Comparison of ENCODE assay signal across 8 cellular contexts in genomic region chr1:151059342-151060240, GRCh38. TPM values are rescaled to one million over a fixed set of nuclear protein-coding genes. Genes with fewer than 3 reads are reported as not detected.
DNase-seq lines count a peak whose midpoint lies in the region; ATAC-seq and TF ChIP-seq lines count a peak whose summit lies in the region.

TSS of gene CDC42SE1 (minus strand) at chr1:151059622. CDS start at chr1:151055730, 3,892 bp downstream.

- no peaks in the 10 kb centered on the region for H3K9me3 ChIP-seq in mammary epithelial cell (replicated peaks; ENCODE audit: insufficient read depth, low read length)

- H3K4me1 ChIP-seq in mammary epithelial cell (ENCODE audit: insufficient read depth, low read length): peaks cover 37% of the 10 kb centered on the region

- peaks cover 3% of the 10 kb centered on the region for H4K20me1 ChIP-seq in mammary epithelial cell (ENCODE audit: insufficient read depth, low read length)

- TF ChIP-seq CTCF in VCaP (conservative IDR thresholded peaks at IDR 0.05): peak; percentile 88
- peak; percentile 61 to 83 for TF ChIP-seq CTCF in mammary epithelial cell (conservative IDR thresholded peaks at IDR 0.05 in 1 of 2, IDR thresholded peaks at IDR 0.05 in 1 of 2; ENCODE audit: extremely low read depth in 1 of 2, insufficient read depth in 1 of 2, low read depth in 1 of 2, low read length in 2 of 2)

- WGBS in mammary epithelial cell (ENCODE audit: low coverage, missing lambda C conversion rate): 0% methylated on average over 9 of the region's 53 CpGs

- in situ Hi-C loops in mammary epithelial cell (cut with MboI; ENCODE audit: low sequenced_read_pairs in 2 of 2): no loop called here

- H3K27me3 ChIP-seq in mammary epithelial cell (ENCODE audit: insufficient read depth, low read length): no peaks in the 10 kb centered on the region

- peaks cover 22% of the 10 kb centered on the region for H3K36me3 ChIP-seq in mammary epithelial cell (ENCODE audit: insufficient read depth, low read length)

- ATAC-seq in GM18517 (IDR thresholded peaks at IDR 0.05; ENCODE audit: unreplicated experiment) (peak; percentile 66), HG03045 (IDR thresholded peaks at IDR 0.05; ENCODE audit: unreplicated experiment) (peak; percentile 80)

- peaks cover 51 to 56% of the 10 kb centered on the region in 2 donors for H3K4me1 Mint-ChIP-seq in immature natural killer cell

- CTCF ChIA-PET in mammary epithelial cell (lab: Charles Lee; ENCODE audit: low non-redundant PET): interaction anchor here (0.6 to 0.8 kb wide), 3 partner anchors 13 to 40 kb away, joined by 4 to 10 read pairs (median 6); no protein-coding TSS in a partner anchor

- DNase-seq in A172 (ENCODE audit: low spot score) (peak; percentile 88), NCI-H2171 treated with DMSO at 0.1 percent for 48 hours (lab: John Stamatoyannopoulos, UW) (peak; percentile 84), mammary epithelial cell (peak; percentile 76), immature natural killer cell (peak; percentile 88 to 89 (median 88))
- peak; percentile 68 to 79 for DNase-seq in stimulated activated CD4-positive, alpha-beta T cell treated with anti-CD3 and anti-CD28 coated beads, Interleukin-12 subunit alpha, Interleukin-12 subunit beta, amount 100 ng/mL, for 24 hours (ENCODE audit: low read depth in 2 of 2)

- peaks cover 90% of the 10 kb centered on the region for H3K79me2 ChIP-seq in mammary epithelial cell (ENCODE audit: insufficient read depth, low read length)

- no peaks in the 10 kb centered on the region for H3K9me3 Mint-ChIP-seq in immature natural killer cell

- H3K27ac ChIP-seq in VCaP (peak within 1 kb of the TSS; percentile 99), mammary epithelial cell (ENCODE audit: insufficient read depth, low read depth, low read length) (peak within 1 kb of the TSS; percentile 73)

- H3K4me2 ChIP-seq in mammary epithelial cell (ENCODE audit: insufficient read depth, low read depth, low read length): peak within 1 kb of the TSS; percentile 94

- BruUV-seq in mammary epithelial cell (replicated peaks; lab: Mats Ljungman, UMichigan): no TSS peak

- intact Hi-C loops in mammary epithelial cell (cut with micrococcal nuclease): loop anchor here (1.0 to 2.0 kb wide), 3 partner anchors 11 to 53 kb away; partner anchors contain the start of genes GABPB2 and MINDY1

- H3K27ac Mint-ChIP-seq in immature natural killer cell: peak within 1 kb of the TSS; percentile 93 to 99 (median 99)

- peak within 1 kb of the TSS; percentile 89 for H3K9ac ChIP-seq in mammary epithelial cell (ENCODE audit: insufficient read depth, low read length)

- dilution Hi-C loops in mammary epithelial cell (cut with HindIII; ENCODE audit: low sequenced_read_pairs): loop anchor here (5.0 kb wide), 1 partner anchor 57 kb away; no protein-coding TSS in a partner anchor

- peak within 1 kb of the TSS; percentile 93 to 98 (median 96) for H3K4me3 Mint-ChIP-seq in immature natural killer cell

- peaks cover 22 to 42% (median 39%) of the 10 kb centered on the region in 3 donors for H3K27me3 Mint-ChIP-seq in immature natural killer cell (ENCODE audit: low read depth in 3 of 3)

- H3K4me3 ChIP-seq in mammary epithelial cell (replicated peaks in 1 of 3; ENCODE audit: insufficient read depth in 1 of 3, low read depth in 2 of 3, low read length in 3 of 3): peak within 1 kb of the TSS; percentile 81 to 99 (median 81)

- peaks cover 34 to 36% (median 35%) of the 10 kb centered on the region in 3 donors for H3K36me3 Mint-ChIP-seq in immature natural killer cell

- H2AFZ ChIP-seq in mammary epithelial cell (ENCODE audit: low read depth, low read length): peak within 1 kb of the TSS; percentile 89

RNA-seq across cellular contexts. Expression of gene CDC42SE1, which starts in this region (rescaled TPM):
- 149 and 150 TPM in 2 replicates for total RNA-seq in A172 (2014; rRNA removed; shearing (Covaris generic))
- total RNA-seq in mammary epithelial cell: 100 to 1,000 TPM; 112 to 160 TPM
- polyA plus RNA-seq in mammary epithelial cell: 80.2 TPM
- polyA minus RNA-seq in mammary epithelial cell: 116 TPM
- polyA plus RNA-seq in immature natural killer cell: 100 to 1,000 TPM; 129 to 177 (median 150) TPM

Comparison
In these comparisons a context has a peak if more than half of its experiments do, and no peak if none do; other contexts are left out.
1. Peak in every context shown above with its lines: DNase-seq, ATAC-seq, H3K4me3 ChIP-seq and H3K27ac ChIP-seq.